32 cellular contexts compared by ENCODE assay signal in genomic region chr9:7174301-7174700, GRCh38.
"Had no signal": no experiment of that assay in that cellular context is flagged by ENCODE, and none has a peak within 500 bp of the region (broad histone marks: within the 10 kb centered on the region; RNA-seq: fewer than 3 reads in every experiment).

No MANE protein-coding gene starts in this region.

- H3K9me3 Mint-ChIP-seq: activated CD4-positive, alpha-beta T cell treated with anti-CD3 and anti-CD28 coated beads, Interleukin-2, amount 10 ng/mL, durations not matched to agents 7 days and 5 days; activated naive CD4-positive, alpha-beta T cell treated with anti-CD3 and anti-CD28 coated beads, Interleukin-2, amount 50 U/mL, for 24 hours; activated T-cell treated with anti-CD3 and anti-CD28 coated beads, Interleukin-2, amount 50 U/mL, for 24 hours; activated T-helper 17 cell treated with anti-CD3 and anti-CD28 coated beads, Interleukin-2, amount 50 U/mL, for 72 hours; brain; T-cell; T-helper 1 cell treated with Interleukin-12 subunit alpha and Interleukin-12 subunit beta and Interleukin-4 antibody, amounts not matched to agents 30 μg/mL and 1 μg/mL, for 36 hours had no signal

- ATAC-seq: activated CD8-positive, alpha-beta memory T cell treated with anti-CD3 and anti-CD28 coated beads, Interleukin-2, amount 10 ng/mL, durations not matched to agents 7 days and 5 days; activated T-cell treated with anti-CD3 and anti-CD28 coated beads, Interleukin-2, amount 50 U/mL, for 72 hours; activated T-helper 17 cell treated with anti-CD3 and anti-CD28 coated beads, Interleukin-2, amount 50 U/mL, for 72 hours; T-cell had no signal

- FAIRE-seq: endometrium, endothelial cell of umbilical vein had no signal

- H3K27me3 ChIP-seq: ascending aorta, breast epithelium, cardiac muscle cell, colonic mucosa, esophagus squamous epithelium had no signal

- H3K27me3 Mint-ChIP-seq: activated CD4-positive, alpha-beta memory T cell treated with anti-CD3 and anti-CD28 coated beads, Interleukin-2, amount 10 ng/mL, durations not matched to agents 7 days and 5 days; activated CD4-positive, alpha-beta T cell treated with anti-CD3 and anti-CD28 coated beads, Interleukin-2, amount 10 ng/mL, durations not matched to agents 7 days and 5 days; activated CD8-positive, alpha-beta memory T cell treated with anti-CD3 and anti-CD28 coated beads, Interleukin-2, amount 10 ng/mL, durations not matched to agents 7 days and 5 days; activated naive CD4-positive, alpha-beta T cell treated with anti-CD3 and anti-CD28 coated beads, Interleukin-2, amount 50 U/mL, for 24 hours; activated naive CD8-positive, alpha-beta T cell treated with anti-CD3 and anti-CD28 coated beads, Interleukin-2, amount 10 ng/mL, durations not matched to agents 7 days and 5 days; activated T-cell treated with anti-CD3 and anti-CD28 coated beads, Interleukin-2, amount 50 U/mL, for 24 hours; activated T-helper 17 cell treated with anti-CD3 and anti-CD28 coated beads, Interleukin-2, amount 50 U/mL, for 72 hours; brain; T-cell had no signal

- H3K4me1 ChIP-seq: ascending aorta, breast epithelium, colonic mucosa had no signal

- H3K4me1 Mint-ChIP-seq: activated naive CD4-positive, alpha-beta T cell treated with anti-CD3 and anti-CD28 coated beads, Interleukin-2, amount 50 U/mL, for 24 hours; activated T-helper 17 cell treated with anti-CD3 and anti-CD28 coated beads, Interleukin-2, amount 50 U/mL, for 72 hours; T-cell had no signal

- H3K4me3 Mint-ChIP-seq: activated CD4-positive, alpha-beta memory T cell treated with anti-CD3 and anti-CD28 coated beads, Interleukin-2, amount 10 ng/mL, durations not matched to agents 7 days and 5 days; activated CD4-positive, alpha-beta T cell treated with anti-CD3 and anti-CD28 coated beads, Interleukin-2, amount 10 ng/mL, durations not matched to agents 7 days and 5 days; activated CD8-positive, alpha-beta memory T cell treated with anti-CD3 and anti-CD28 coated beads, Interleukin-2, amount 10 ng/mL, durations not matched to agents 7 days and 5 days; activated naive CD4-positive, alpha-beta T cell treated with anti-CD3 and anti-CD28 coated beads, Interleukin-2, amount 50 U/mL, for 24 hours; activated naive CD8-positive, alpha-beta T cell treated with anti-CD3 and anti-CD28 coated beads, Interleukin-2, amount 10 ng/mL, durations not matched to agents 7 days and 5 days; activated T-cell treated with anti-CD3 and anti-CD28 coated beads, Interleukin-2, amount 50 U/mL, for 24 hours; activated T-cell treated with anti-CD3 and anti-CD28 coated beads, Interleukin-2, amount 50 U/mL, for 72 hours; activated T-helper 17 cell treated with anti-CD3 and anti-CD28 coated beads, Interleukin-2, amount 50 U/mL, for 72 hours; brain; T-cell; T-helper 1 cell treated with Interleukin-12 subunit alpha and Interleukin-12 subunit beta and Interleukin-4 antibody, amounts not matched to agents 30 μg/mL and 1 μg/mL, for 36 hours had no signal

- H3K36me3 ChIP-seq: breast epithelium, cardiac muscle cell had no signal

- H3K4me3 ChIP-seq: ascending aorta, breast epithelium, cardiac muscle cell, colonic mucosa, esophagus squamous epithelium, SK-N-MC had no signal

- H3K9me3 ChIP-seq: ascending aorta, breast epithelium, colonic mucosa, esophagus squamous epithelium had no signal

- DNase-seq: activated CD4-positive, alpha-beta memory T cell treated with anti-CD3 and anti-CD28 coated beads, Interleukin-2, amount 10 ng/mL, durations not matched to agents 7 days and 5 days; activated CD4-positive, alpha-beta T cell treated with anti-CD3 and anti-CD28 coated beads for 1 hour; activated CD4-positive, alpha-beta T cell treated with anti-CD3 and anti-CD28 coated beads for 4 hours; activated CD4-positive, alpha-beta T cell treated with anti-CD3 and anti-CD28 coated beads, Interleukin-2, amount 10 ng/mL, durations not matched to agents 7 days and 5 days; activated CD4-positive, alpha-beta T cell treated with anti-CD3 and anti-CD28 coated beads, Interleukin-2, amount 50 U/mL, for 4 hours; activated CD8-positive, alpha-beta memory T cell treated with anti-CD3 and anti-CD28 coated beads, Interleukin-2, amount 10 ng/mL, durations not matched to agents 7 days and 5 days; activated CD8-positive, alpha-beta memory T cell treated with anti-CD3 and anti-CD28 coated beads, Interleukin-2, amount 50 U/mL, for 4 hours; activated effector memory CD4-positive, alpha-beta T cell treated with Interleukin-2 at 50 U/mL for 16 hours; activated gamma-delta T cell treated with Interleukin-2 at 50 U/mL for 16 hours; activated naive CD4-positive, alpha-beta T cell treated with Interleukin-2 at 50 U/mL for 16 hours; activated naive CD8-positive, alpha-beta T cell treated with anti-CD3 and anti-CD28 coated beads, Interleukin-2, amount 10 ng/mL, durations not matched to agents 7 days and 5 days; activated T-cell treated with anti-CD3 and anti-CD28 coated beads, Interleukin-2, amount 50 U/mL, for 24 hours; activated T-cell treated with anti-CD3 and anti-CD28 coated beads, Interleukin-2, amount 50 U/mL, for 72 hours; central memory CD4-positive, alpha-beta T cell; cerebellar nuclear complex; colonic mucosa; effector CD8-positive, alpha-beta T cell; esophagus squamous epithelium; foreskin melanocyte; SW 1271; T-cell had no signal

- H3K27ac Mint-ChIP-seq: activated CD4-positive, alpha-beta memory T cell treated with anti-CD3 and anti-CD28 coated beads, Interleukin-2, amount 10 ng/mL, durations not matched to agents 7 days and 5 days; activated CD8-positive, alpha-beta memory T cell treated with anti-CD3 and anti-CD28 coated beads, Interleukin-2, amount 10 ng/mL, durations not matched to agents 7 days and 5 days; activated T-cell treated with anti-CD3 and anti-CD28 coated beads, Interleukin-2, amount 50 U/mL, for 72 hours; activated T-helper 17 cell treated with anti-CD3 and anti-CD28 coated beads, Interleukin-2, amount 50 U/mL, for 72 hours; T-cell had no signal

- H3K27ac ChIP-seq: ascending aorta, breast epithelium, colonic mucosa, epithelial cell of prostate, esophagus squamous epithelium, SK-N-MC had no signal
